Comparison of ENCODE assay signal across 9 cellular contexts in the genomic region with DNA sequence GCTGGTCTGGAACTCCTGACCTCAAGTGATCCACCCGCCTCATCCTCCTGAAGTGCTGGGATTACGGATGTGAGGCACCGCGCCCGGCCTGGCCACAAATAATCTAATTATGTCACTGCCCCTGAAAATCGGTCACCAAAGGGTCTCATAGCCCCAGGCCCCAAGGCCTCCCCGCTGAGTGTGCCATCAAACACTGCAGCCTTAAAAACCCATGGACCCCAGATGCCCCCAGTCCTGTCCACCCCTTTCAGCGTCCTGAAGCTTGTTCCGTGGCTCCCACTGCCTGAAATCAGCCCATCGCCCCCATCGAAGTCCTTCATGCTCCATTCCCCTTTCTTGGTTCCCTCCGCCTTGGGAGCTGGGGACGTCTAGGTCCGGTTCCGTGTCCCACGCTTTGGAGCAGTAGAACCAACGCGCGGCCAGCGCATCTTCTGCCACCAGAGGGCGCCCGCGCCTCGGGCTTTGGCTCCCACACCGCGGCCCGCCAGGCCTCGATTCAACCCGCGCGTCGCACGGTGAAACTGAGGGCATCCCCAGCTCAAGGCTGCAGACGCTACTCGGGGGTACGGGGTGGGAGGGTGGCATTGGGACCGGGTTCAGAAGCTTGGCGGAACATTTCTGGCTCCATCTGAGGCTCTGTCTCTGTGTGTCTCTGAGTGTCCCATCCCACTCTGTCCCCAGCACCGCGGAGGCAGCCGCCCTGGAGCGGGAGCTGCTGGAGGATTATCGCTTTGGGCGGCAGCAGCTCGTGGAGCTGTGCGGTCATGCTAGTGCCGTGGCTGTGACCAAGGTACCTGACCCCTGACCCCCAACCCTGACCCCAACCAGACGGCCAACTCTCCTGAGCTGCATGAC. TPM values are rescaled to one million over a fixed set of nuclear protein-coding genes. Genes with fewer than 3 reads are reported as not detected.
DNase-seq lines count a peak whose midpoint lies in the region; ATAC-seq and TF ChIP-seq lines count a peak whose summit lies in the region.
"Had no signal": no experiment of that assay in that cellular context is flagged by ENCODE, and none has a peak within 500 bp of the region (broad histone marks: within the 10 kb centered on the region; RNA-seq: fewer than 3 reads in every experiment).

No MANE protein-coding gene starts in this region.

- H3K4me1 ChIP-seq in left lung = peaks cover 0 to 9% of the 10 kb centered on the region in 2 donors

- DNase-seq in GM13977 (ENCODE audit: low spot score) (peak; percentile 90), NCI-H2107 (lab: John Stamatoyannopoulos, UW) (peak; percentile 59), cerebellar cortex (ENCODE audit: low spot score) (peak; percentile 72), left lung (peak; percentile 79 to 99)
- peak; percentile 84 to 87 for DNase-seq in activated CD4-positive, alpha-beta T cell treated with anti-CD3 and anti-CD28 coated beads for 24 hours (ENCODE audit: low read depth in 2 of 2)
- DNase-seq in stimulated activated CD4-positive, alpha-beta T cell treated with anti-CD3 and anti-CD28 coated beads, Interleukin-4, amount 100 ng/mL, for 1 hour = peak; percentile 90

- in situ Hi-C loops in GM13977 (cut with MboI; ENCODE audit: low pct_unique_long_range_greater_than_20kb, low sequenced_read_pairs, unreplicated experiment) = loop anchor here (25.0 kb wide), 2 partner anchors 430 to 705 kb away; no protein-coding TSS in a partner anchor

- no peak overlapping the region for H3K4me3 ChIP-seq in left lung
- H3K4me3 ChIP-seq: skin epidermis had no signal

- peaks cover 0 to 8% of the 10 kb centered on the region in 2 donors for H3K27me3 ChIP-seq in left lung

- peak; percentile 87 for ATAC-seq in left lung
- ATAC-seq in GM18907 (IDR thresholded peaks at IDR 0.05; ENCODE audit: unreplicated experiment) = no peak

- TF ChIP-seq CTCF in 22Rv1 (IDR thresholded peaks at IDR 0.05) = peak; percentile 97
- TF ChIP-seq CTCF in GM13977 (IDR thresholded peaks at IDR 0.05; ENCODE audit: extremely low read depth, insufficient read depth, missing control alignments) = peak; percentile 98
- peak; percentile 95 to 96 for TF ChIP-seq CTCF in left lung (IDR thresholded peaks at IDR 0.05)

- no peak overlapping the region for H3K27ac ChIP-seq in 22Rv1
- H3K27ac ChIP-seq in left lung = no peak overlapping the region
- H3K27ac ChIP-seq: skin epidermis had no signal

- intact Hi-C loops in left lung (cut with DNase I) = loop anchor here in 1 of 2 donors (5.0 to 10.0 kb wide), 2 partner anchors 115 to 423 kb away; no protein-coding TSS in a partner anchor

- no peaks in the 10 kb centered on the region for H3K9me3 ChIP-seq in left lung

- peaks cover 0 to 26% of the 10 kb centered on the region in 2 donors for H3K36me3 ChIP-seq in left lung

RNA-seq across cellular contexts. Expression of a gene that starts 3.5 kb away (rescaled TPM):
- total RNA-seq in left lung = 1 to 10 TPM; 2.7 to 3.5 TPM

RNA-seq across cellular contexts. Expression of a gene that starts 5.9 kb away (rescaled TPM):
- 10 to 100 TPM in 1 of 2 donors, under 1 TPM in 1; 0.31 to 17.8 TPM for total RNA-seq in left lung

RNA-seq across cellular contexts. Expression of a gene that starts 16.2 kb away (rescaled TPM):
- 100 to 1,000 TPM; 246 to 303 TPM for total RNA-seq in left lung

RNA-seq across cellular contexts. Expression of a gene that starts 16.8 kb away (rescaled TPM):
- 1 to 10 TPM; 1.3 to 1.4 TPM for total RNA-seq in left lung
